9 cellular contexts compared by ENCODE assay signal in genomic region chr4:26192921-26193894, GRCh38.
A peak's percentile ranks its signal among the peaks of the same experiment; 100 is the strongest.
DNase-seq lines count a peak whose midpoint lies in the region; ATAC-seq and TF ChIP-seq lines count a peak whose summit lies in the region.
"Had no signal": no experiment of that assay in that cellular context is flagged by ENCODE, and none has a peak within 500 bp of the region (broad histone marks: within the 10 kb centered on the region; RNA-seq: fewer than 3 reads in every experiment).

No MANE protein-coding gene starts in this region.

- H3K27me3 ChIP-seq in transverse colon (no peaks in the 10 kb centered on the region), ovary (no peaks in the 10 kb centered on the region)

- TF ChIP-seq CTCF in transverse colon (IDR thresholded peaks at IDR 0.05), result no peak
- TF ChIP-seq CTCF in ovary (IDR thresholded peaks at IDR 0.05), result no peak

- ATAC-seq in GM18502 (IDR thresholded peaks at IDR 0.05; ENCODE audit: poor library complexity, unreplicated experiment) (peak; percentile 46), GM21515 (IDR thresholded peaks at IDR 0.05; ENCODE audit: unreplicated experiment) (peak; percentile 43), HG03520 (IDR thresholded peaks at IDR 0.05; ENCODE audit: unreplicated experiment) (peak; percentile 40)

- WGBS in transverse colon (ENCODE audit: low coverage in 1 of 2), 2 donors, result 63 to 67% methylated on average over 6 to 8 of the region's 8 CpGs
- WGBS in ovary, 3 donors, result 50 to 59% (median 55%) methylated on average over 8 of the region's 8 CpGs

- H3K36me3 ChIP-seq in transverse colon (no peaks in the 10 kb centered on the region), ovary (no peaks in the 10 kb centered on the region)

- H3K4me3 ChIP-seq in transverse colon (no peak overlapping the region), ovary (no peak overlapping the region)

- H3K4me1 ChIP-seq in transverse colon (peaks cover 0 to 3% (median 0%) of the 10 kb centered on the region in 4 donors), ovary (ENCODE audit: insufficient read depth) (no peaks in the 10 kb centered on the region)

- in situ Hi-C loops in transverse colon (cut with MboI; ENCODE audit: low pct_ligation_motif_present in 1 of 4, low pct_unique_long_range_greater_than_20kb in 1 of 4, low sequenced_read_pairs in 3 of 4), result no loop called here

- intact Hi-C loops in transverse colon (cut with DNase I; ENCODE audit: low total_unique reads), result no loop called here
- intact Hi-C loops in ovary (cut with DNase I), result no loop called here

- TF ChIP-seq EP300 in transverse colon (IDR thresholded peaks at IDR 0.05; ENCODE audit: low read depth) (no peak), ovary (IDR thresholded peaks at IDR 0.05) (no peak)

- H3K9me3 ChIP-seq in transverse colon (no peaks in the 10 kb centered on the region), ovary (no peaks in the 10 kb centered on the region)

- TF ChIP-seq POLR2A in transverse colon (IDR thresholded peaks at IDR 0.05) (no peak), ovary (IDR thresholded peaks at IDR 0.05) (no peak)

- DNase-seq in globus pallidus (ENCODE audit: low spot score), result peak; percentile 59
- no peak for DNase-seq in UCSD-AML1 (lab: John Stamatoyannopoulos, UW; ENCODE audit: unreplicated experiment)
- no peak for DNase-seq in transverse colon
- DNase-seq in 8988T, result no peak
- DNase-seq in ovary, result no peak
- DNase-seq: NCI-H146 had no signal

- H3K27ac ChIP-seq in transverse colon, result no peak overlapping the region
- H3K27ac ChIP-seq in ovary, result no peak overlapping the region
